Comparison of ENCODE assay signal across 1 cellular context in the genomic region with DNA sequence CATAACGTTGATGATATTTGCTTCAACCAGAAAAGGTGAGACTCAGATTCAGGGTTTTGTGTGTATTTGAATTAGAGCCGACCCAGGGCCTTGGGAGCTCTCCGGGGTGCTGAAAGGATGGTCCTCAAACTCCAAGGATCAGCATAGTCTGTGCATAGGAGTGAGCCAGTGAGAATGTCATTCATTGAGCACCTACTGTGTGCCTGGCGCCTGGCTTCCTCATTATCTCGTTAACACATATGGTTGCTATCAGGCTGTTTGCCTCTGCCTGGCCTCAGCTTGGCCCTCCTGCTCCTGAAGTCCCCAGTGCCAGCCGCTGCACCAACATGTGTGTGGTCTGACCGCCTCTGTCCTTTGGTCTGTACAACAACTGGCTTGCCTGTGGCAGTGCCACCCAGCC.
TF ChIP-seq lines count a peak whose summit lies in the region.

No MANE protein-coding gene starts in this region.

TF ChIP-seq in IMR-90, 13 proteins besides CTCF, POLR2A, EP300 and RAD21:
- TF ChIP-seq, protein P1, sequence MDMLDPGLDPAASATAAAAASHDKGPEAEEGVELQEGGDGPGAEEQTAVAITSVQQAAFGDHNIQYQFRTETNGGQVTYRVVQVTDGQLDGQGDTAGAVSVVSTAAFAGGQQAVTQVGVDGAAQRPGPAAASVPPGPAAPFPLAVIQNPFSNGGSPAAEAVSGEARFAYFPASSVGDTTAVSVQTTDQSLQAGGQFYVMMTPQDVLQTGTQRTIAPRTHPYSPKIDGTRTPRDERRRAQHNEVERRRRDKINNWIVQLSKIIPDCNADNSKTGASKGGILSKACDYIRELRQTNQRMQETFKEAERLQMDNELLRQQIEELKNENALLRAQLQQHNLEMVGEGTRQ (IDR thresholded peaks at IDR 0.05; ENCODE audit: low read depth, low read length), result no peak
- TF ChIP-seq MXI1 (IDR thresholded peaks at IDR 0.05; ENCODE audit: borderline replicate concordance, low read depth, low read length), result no peak
- TF ChIP-seq RFX5 (IDR thresholded peaks at IDR 0.05; ENCODE audit: low read depth, low read length), result no peak
- no peak for TF ChIP-seq CEBPB (IDR thresholded peaks at IDR 0.05; ENCODE audit: low read depth, low read length)
- no peak for TF ChIP-seq MAFK (IDR thresholded peaks at IDR 0.05; ENCODE audit: low read depth, low read length)
- no peak for TF ChIP-seq MAZ (IDR thresholded peaks at IDR 0.05; ENCODE audit: borderline replicate concordance, low read depth, low read length)
- TF ChIP-seq BHLHE40 (IDR thresholded peaks at IDR 0.05; ENCODE audit: low read depth, low read length), result no peak
- TF ChIP-seq, protein P2, sequence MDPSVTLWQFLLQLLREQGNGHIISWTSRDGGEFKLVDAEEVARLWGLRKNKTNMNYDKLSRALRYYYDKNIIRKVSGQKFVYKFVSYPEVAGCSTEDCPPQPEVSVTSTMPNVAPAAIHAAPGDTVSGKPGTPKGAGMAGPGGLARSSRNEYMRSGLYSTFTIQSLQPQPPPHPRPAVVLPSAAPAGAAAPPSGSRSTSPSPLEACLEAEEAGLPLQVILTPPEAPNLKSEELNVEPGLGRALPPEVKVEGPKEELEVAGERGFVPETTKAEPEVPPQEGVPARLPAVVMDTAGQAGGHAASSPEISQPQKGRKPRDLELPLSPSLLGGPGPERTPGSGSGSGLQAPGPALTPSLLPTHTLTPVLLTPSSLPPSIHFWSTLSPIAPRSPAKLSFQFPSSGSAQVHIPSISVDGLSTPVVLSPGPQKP (IDR thresholded peaks at IDR 0.05; ENCODE audit: borderline replicate concordance, low read depth, low read length), result no peak
- no peak for TF ChIP-seq NFE2L2 (IDR thresholded peaks at IDR 0.05; ENCODE audit: low read depth, low read length)
- no peak for TF ChIP-seq RCOR1 (IDR thresholded peaks at IDR 0.05; ENCODE audit: insufficient replicate concordance, low read length)
- TF ChIP-seq CHD1 (IDR thresholded peaks at IDR 0.05; ENCODE audit: low read depth, low read length), result no peak
- no peak for TF ChIP-seq SMC3 (IDR thresholded peaks at IDR 0.05; ENCODE audit: low read depth, low read length)
- no peak for TF ChIP-seq FOS (IDR thresholded peaks at IDR 0.05; ENCODE audit: low read depth, low read length)
